1 cellular context compared by ENCODE assay signal in the genomic region with DNA sequence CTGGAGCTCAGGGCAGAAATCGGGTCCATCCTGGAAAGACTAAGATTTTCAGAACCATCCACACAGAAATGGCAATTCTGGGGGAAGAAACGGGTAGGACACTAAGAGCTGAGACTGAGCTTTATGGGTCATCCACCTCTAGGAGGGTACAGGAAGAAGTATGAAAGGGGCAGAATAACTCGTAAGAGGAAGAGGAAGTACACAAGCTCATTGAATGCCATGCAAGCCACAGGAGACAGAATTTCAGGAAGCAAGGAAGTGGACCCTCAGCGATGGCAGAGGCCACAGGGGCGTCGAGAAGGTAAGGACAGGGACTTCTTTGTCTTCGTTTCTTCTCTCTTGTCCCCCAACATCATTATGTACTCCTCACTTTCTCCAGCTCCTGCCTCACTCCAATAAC.
TF ChIP-seq lines count a peak whose summit lies in the region.

No MANE protein-coding gene starts in this region.

TF ChIP-seq in HepG2, 621 proteins besides CTCF, POLR2A, EP300 and RAD21:
- TF ChIP-seq, protein P1, sequence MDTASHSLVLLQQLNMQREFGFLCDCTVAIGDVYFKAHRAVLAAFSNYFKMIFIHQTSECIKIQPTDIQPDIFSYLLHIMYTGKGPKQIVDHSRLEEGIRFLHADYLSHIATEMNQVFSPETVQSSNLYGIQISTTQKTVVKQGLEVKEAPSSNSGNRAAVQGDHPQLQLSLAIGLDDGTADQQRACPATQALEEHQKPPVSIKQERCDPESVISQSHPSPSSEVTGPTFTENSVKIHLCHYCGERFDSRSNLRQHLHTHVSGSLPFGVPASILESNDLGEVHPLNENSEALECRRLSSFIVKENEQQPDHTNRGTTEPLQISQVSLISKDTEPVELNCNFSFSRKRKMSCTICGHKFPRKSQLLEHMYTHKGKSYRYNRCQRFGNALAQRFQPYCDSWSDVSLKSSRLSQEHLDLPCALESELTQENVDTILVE (CRISPR knock-in tag; IDR thresholded peaks at IDR 0.05), result no peak
- TF ChIP-seq PLRG1 (conservative IDR thresholded peaks at IDR 0.05) (no peak), SALL2 (CRISPR knock-in tag; IDR thresholded peaks at IDR 0.05) (no peak), CENPT (CRISPR knock-in tag; IDR thresholded peaks at IDR 0.05; ENCODE audit: low read depth) (no peak), KDM3A (CRISPR knock-in tag; IDR thresholded peaks at IDR 0.05; ENCODE audit: low read depth) (no peak), ZNF605 (CRISPR knock-in tag; IDR thresholded peaks at IDR 0.05) (no peak), ZNF230 (CRISPR knock-in tag; IDR thresholded peaks at IDR 0.05) (no peak), XRCC5 (optimal IDR thresholded peaks at IDR 0.05; ENCODE audit: low read length) (no peak), MIER3 (CRISPR knock-in tag; IDR thresholded peaks at IDR 0.05; ENCODE audit: borderline replicate concordance) (no peak), KDM6A (CRISPR knock-in tag; IDR thresholded peaks at IDR 0.05; ENCODE audit: low read depth) (no peak), U2AF2 (IDR thresholded peaks at IDR 0.05; ENCODE audit: low read depth, low read length) (no peak), KMT2B (CRISPR knock-in tag; IDR thresholded peaks at IDR 0.05) (no peak), ZFP36L2 (CRISPR knock-in tag; IDR thresholded peaks at IDR 0.05) (no peak), PAF1 (CRISPR knock-in tag; IDR thresholded peaks at IDR 0.05) (no peak), KAT2B (IDR thresholded peaks at IDR 0.05; ENCODE audit: borderline replicate concordance, low read depth, low read length) (no peak), SKIL (CRISPR knock-in tag; IDR thresholded peaks at IDR 0.05; ENCODE audit: borderline replicate concordance) (no peak), ZNF598 (CRISPR knock-in tag; IDR thresholded peaks at IDR 0.05; ENCODE audit: borderline replicate concordance) (no peak), TCF7L2 (IDR thresholded peaks at IDR 0.05; ENCODE audit: low read depth, low read length) (no peak)
- TF ChIP-seq, protein P2, sequence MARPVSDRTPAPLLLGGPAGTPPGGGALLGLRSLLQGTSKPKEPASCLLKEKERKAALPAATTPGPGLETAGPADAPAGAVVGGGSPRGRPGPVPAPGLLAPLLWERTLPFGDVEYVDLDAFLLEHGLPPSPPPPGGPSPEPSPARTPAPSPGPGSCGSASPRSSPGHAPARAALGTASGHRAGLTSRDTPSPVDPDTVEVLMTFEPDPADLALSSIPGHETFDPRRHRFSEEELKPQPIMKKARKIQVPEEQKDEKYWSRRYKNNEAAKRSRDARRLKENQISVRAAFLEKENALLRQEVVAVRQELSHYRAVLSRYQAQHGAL (CRISPR knock-in tag; IDR thresholded peaks at IDR 0.05; ENCODE audit: not compliant biosample characterization), result no peak
